ENCODE assay signal across 8 cellular contexts in genomic region chr19:10419646-10420443, GRCh38. TPM values are rescaled to one million over a fixed set of nuclear protein-coding genes. Genes with fewer than 3 reads are reported as not detected.
A peak's percentile ranks its signal among the peaks of the same experiment; 100 is the strongest.
DNase-seq lines count a peak whose midpoint lies in the region; ATAC-seq, FAIRE-seq and TF ChIP-seq lines count a peak whose summit lies in the region.

No MANE protein-coding gene starts in this region.

- H3K4me3 ChIP-seq in HUES64 (ENCODE audit: low read length) (peak overlapping the region; percentile 62), bronchial epithelial cell (ENCODE audit: low read depth, low read length) (peak overlapping the region; percentile 27)

- H3K36me3 ChIP-seq in HUES64 (ENCODE audit: insufficient read depth, low read length) (no peaks in the 10 kb centered on the region), bronchial epithelial cell (ENCODE audit: control insufficient read depth, insufficient read depth, low read length) (no peaks in the 10 kb centered on the region)

- no peak for FAIRE-seq in bronchial epithelial cell (lab: Jason Lieb, UNC)

- peak; percentile 91 for DNase-seq in DMS 273 treated with DMSO at 0.1 percent for 48 hours (lab: John Stamatoyannopoulos, UW)
- peak; percentile 96 for DNase-seq in SK-N-DZ (ENCODE audit: low spot score)
- DNase-seq in bronchial epithelial cell (ENCODE audit: low read depth) = no peak
- DNase-seq in naive B cell = peak; percentile 78
- DNase-seq in left colon = no peak

- peak overlapping the region; percentile 31 for H3K9ac ChIP-seq in HUES64 (ENCODE audit: low read depth, low read length)

- WGBS in HUES64 = under 1% methylated on average over 54 of the region's 61 CpGs

- peaks cover 96% of the 10 kb centered on the region for H3K27me3 ChIP-seq in HUES64 (ENCODE audit: insufficient read depth, low read length)
- H3K27me3 ChIP-seq in bronchial epithelial cell (ENCODE audit: control insufficient read depth, insufficient read depth, low read length) = peaks cover 29% of the 10 kb centered on the region

- peak overlapping the region; percentile 73 to 91 (median 80) for H3K4me3 Mint-ChIP-seq in naive B cell

- H3K36me3 Mint-ChIP-seq in naive B cell = peaks cover 6 to 8% of the 10 kb centered on the region in 2 donors

- H3K9me3 ChIP-seq in HUES64 (ENCODE audit: insufficient read depth, low read depth, low read length) = no peaks in the 10 kb centered on the region

- no peak overlapping the region for H3K27ac ChIP-seq in HUES64 (ENCODE audit: low read depth, low read length)

- H3K27me3 Mint-ChIP-seq in naive B cell = peaks cover 41 to 64% (median 43%) of the 10 kb centered on the region in 3 donors

- H3K4me1 ChIP-seq in HUES64 (ENCODE audit: insufficient read depth, low read length) = peaks cover 16% of the 10 kb centered on the region

- peak overlapping the region; percentile 83 to 98 (median 91) for H3K27ac Mint-ChIP-seq in naive B cell

- no peak for TF ChIP-seq CTCF in bronchial epithelial cell (IDR thresholded peaks at IDR 0.05; ENCODE audit: insufficient read depth, low read length, severe bottlenecking)

- ATAC-seq in naive B cell (ENCODE audit: low read depth in 2 of 2) (peak; percentile 23 to 31), GM19452 (IDR thresholded peaks at IDR 0.05; ENCODE audit: unreplicated experiment) (no peak), HG02798 (IDR thresholded peaks at IDR 0.05; ENCODE audit: poor library complexity, unreplicated experiment) (no peak), left colon (no peak)

- peaks cover 0 to 5% (median 0%) of the 10 kb centered on the region in 7 donors for H3K9me3 Mint-ChIP-seq in naive B cell

- intact Hi-C loops in left colon (cut with DNase I, micrococcal nuclease) = no loop called here

- H3K4me1 Mint-ChIP-seq in naive B cell = peaks cover 47 to 76% (median 69%) of the 10 kb centered on the region in 3 donors

RNA-seq across cellular contexts. Expression of gene PDE4A, which starts 0.5 kb away (rescaled TPM):
- polyA plus RNA-seq in HUES64 (2013, experiment 1 of 2) = 1.7 TPM
- polyA plus RNA-seq in HUES64 (2013, experiment 2 of 2) = 2.5 TPM
- polyA plus RNA-seq in SK-N-DZ (2014; cell fraction: cytosol; rRNA removed) = 2.8 and 3.6 TPM in 2 replicates
- polyA plus RNA-seq in SK-N-DZ (2014; cell fraction: nucleus; rRNA removed) = 2.9 and 6.8 TPM in 2 replicates
- total RNA-seq in bronchial epithelial cell (0.13 and 0.26 TPM in 2 replicates), left colon (10 to 100 TPM; 13.8 to 14.3 TPM)
- 1 to 10 TPM in 1 of 6 donors, under 1 TPM in 4, not detected in 1; 0.17 to 2.8 (median 0.25) TPM for polyA plus RNA-seq in naive B cell (ENCODE audit: low read depth in 6 of 6)

RNA-seq across cellular contexts. Expression of gene CDC37, which starts 16.5 kb away (rescaled TPM):
- 160 TPM for polyA plus RNA-seq in HUES64 (2013, experiment 1 of 2)
- polyA plus RNA-seq in HUES64 (2013, experiment 2 of 2) = 142 TPM
- 188 and 208 TPM in 2 replicates for polyA plus RNA-seq in SK-N-DZ (2014; cell fraction: cytosol; rRNA removed)
- polyA plus RNA-seq in SK-N-DZ (2014; cell fraction: nucleus; rRNA removed) = 567 and 627 TPM in 2 replicates
- total RNA-seq in bronchial epithelial cell = 195 TPM in 2 replicates
- polyA plus RNA-seq in naive B cell (ENCODE audit: low read depth in 6 of 6) = 10 to 100 TPM; 43.9 to 73.1 (median 53.9) TPM
- 100 to 1,000 TPM; 129 to 161 TPM for total RNA-seq in left colon

RNA-seq across cellular contexts. Expression of gene TYK2, which starts 39.5 kb away (rescaled TPM):
- polyA plus RNA-seq in HUES64 (2013, experiment 1 of 2) = 27.7 TPM
- 24.0 TPM for polyA plus RNA-seq in HUES64 (2013, experiment 2 of 2)
- polyA plus RNA-seq in SK-N-DZ (2014; cell fraction: cytosol; rRNA removed) = 22.0 and 26.4 TPM in 2 replicates
- polyA plus RNA-seq in SK-N-DZ (2014; cell fraction: nucleus; rRNA removed) = 212 and 214 TPM in 2 replicates
- 36.1 and 45.8 TPM in 2 replicates for total RNA-seq in bronchial epithelial cell
- 10 to 100 TPM; 26.1 to 67.7 (median 48.5) TPM for polyA plus RNA-seq in naive B cell (ENCODE audit: low read depth in 6 of 6)
- 100 to 1,000 TPM in 1 of 2 donors, 10 to 100 TPM in 1; 91.1 to 104 TPM for total RNA-seq in left colon

Comparison
In these comparisons a context has a peak if more than half of its experiments do, and no peak if none do; other contexts are left out.
1. DNase-seq: peak in DMS 273 treated with DMSO at 0.1 percent for 48 hours (single experiment), SK-N-DZ (single experiment) and naive B cell (single experiment); none in bronchial epithelial cell (single experiment) and left colon (0 of 2).
2. ATAC-seq: peak in naive B cell (2 of 2); none in GM19452 (single experiment), HG02798 (single experiment) and left colon (single experiment).
3. RNA of gene PDE4A, which starts 0.5 kb away (total RNA-seq): 13.8 to 14.3 TPM in left colon; 0.13 to 0.26 TPM in bronchial epithelial cell; every median in the first group is over 10 times any median in the second.